Comparison of ENCODE assay signal across 29 cellular contexts in genomic region chr16:60246055-60246454, GRCh38.
"Had no signal": no experiment of that assay in that cellular context is flagged by ENCODE, and none has a peak within 500 bp of the region (broad histone marks: within the 10 kb centered on the region; RNA-seq: fewer than 3 reads in every experiment).

No MANE protein-coding gene starts in this region.

- H3K4me1 ChIP-seq: adrenal gland, body of pancreas, breast epithelium had no signal

- DNase-seq: activated B cell treated with CpG ODN at 0.5 μM for 24 hours; activated CD4-positive, alpha-beta memory T cell treated with anti-CD3 and anti-CD28 coated beads for 36 hours; activated CD4-positive, alpha-beta T cell treated with anti-CD3 and anti-CD28 coated beads for 4 hours; activated CD4-positive, alpha-beta T cell treated with anti-CD3 and anti-CD28 coated beads, Interleukin-2, amount 10 ng/mL, durations not matched to agents 24 days and 14 days; activated CD4-positive, alpha-beta T cell treated with anti-CD3 and anti-CD28 coated beads, Interleukin-2, amount 50 U/mL, for 1 hour; activated CD4-positive, alpha-beta T cell treated with anti-CD3 and anti-CD28 coated beads, Interleukin-2, amount 50 U/mL, for 4 hours; activated CD4-positive, CD25-positive, alpha-beta regulatory T cell treated with anti-CD3 and anti-CD28 coated beads, Interleukin-2, amount 50 U/mL, for 72 hours; activated CD8-positive, alpha-beta memory T cell treated with anti-CD3 and anti-CD28 coated beads, Interleukin-2, amount 50 U/mL, for 4 hours; activated CD8-positive, alpha-beta T cell treated with anti-CD3 and anti-CD28 coated beads for 36 hours; activated effector memory CD4-positive, alpha-beta T cell treated with anti-CD3 and anti-CD28 coated beads, Interleukin-2, amount 50 U/mL, for 16 hours; activated gamma-delta T cell treated with Interleukin-2 at 50 U/mL for 16 hours; activated naive CD4-positive, alpha-beta T cell; activated naive CD4-positive, alpha-beta T cell treated with anti-CD3 and anti-CD28 coated beads for 36 hours; activated naive CD4-positive, alpha-beta T cell treated with anti-CD3 and anti-CD28 coated beads, Interleukin-2, amount 50 U/mL, for 16 hours; activated naive CD8-positive, alpha-beta T cell treated with anti-CD3 and anti-CD28 coated beads for 36 hours; activated T-cell treated with anti-CD3 and anti-CD28 coated beads for 4 hours; activated T-cell treated with anti-CD3 and anti-CD28 coated beads, Interleukin-2, amount 50 U/mL, for 1 hour; activated T-cell treated with anti-CD3 and anti-CD28 coated beads, Interleukin-2, amount 50 U/mL, for 4 hours; activated T-cell treated with anti-CD3 and anti-CD28 coated beads, Interleukin-2, amount 50 U/mL, for 72 hours; adrenal gland; amniotic stem cell; aorta; body of pancreas; brain microvascular endothelial cell; central memory CD4-positive, alpha-beta T cell; T-helper 2 cell; T-helper 9 cell had no signal

- H3K27me3 ChIP-seq: adrenal gland, body of pancreas, brain microvascular endothelial cell, breast epithelium had no signal

- H3K9me3 ChIP-seq: adrenal gland, body of pancreas, breast epithelium had no signal

- H3K4me3 ChIP-seq: adrenal gland, body of pancreas, breast epithelium had no signal

- H3K27ac ChIP-seq: adrenal gland, body of pancreas, brain microvascular endothelial cell, breast epithelium, VCaP had no signal

- H3K36me3 ChIP-seq: adrenal gland, brain microvascular endothelial cell, breast epithelium had no signal
